In the genomic region with DNA sequence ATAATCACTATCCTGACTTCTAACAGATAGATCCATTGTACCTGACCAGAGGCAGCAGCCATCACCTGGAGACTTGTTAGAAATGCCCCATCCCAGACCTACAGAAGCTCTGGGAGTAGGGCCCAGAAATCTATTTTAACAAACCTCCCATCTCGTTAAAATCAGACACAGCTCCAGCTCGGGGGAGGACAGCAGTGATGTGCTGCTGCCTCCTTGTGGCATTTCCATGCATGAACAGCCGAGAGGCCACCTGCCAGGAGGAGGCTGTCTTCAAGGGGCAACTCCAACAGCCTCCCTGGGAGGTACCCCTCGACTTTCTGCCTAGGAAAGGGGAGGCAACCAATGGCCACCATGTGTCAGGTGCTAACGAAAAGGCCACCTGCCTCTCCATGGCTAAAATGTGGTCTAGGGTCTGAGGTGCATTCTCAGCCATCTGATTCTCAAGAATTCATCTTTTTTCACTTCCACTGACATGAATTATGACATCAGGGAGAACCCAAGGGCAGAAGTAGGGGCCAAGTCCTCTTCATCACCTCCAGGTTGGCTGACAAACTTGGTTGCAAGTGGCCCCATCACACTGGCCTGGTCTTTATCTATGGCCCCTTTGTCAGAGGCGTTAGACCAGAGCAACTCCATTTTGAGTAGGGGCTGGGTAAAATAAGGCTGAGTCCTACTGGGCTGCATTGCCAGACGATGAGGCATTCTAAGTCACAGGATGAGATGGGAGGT, we compare ENCODE assay signal across 9 cellular contexts. TPM values are rescaled to one million over a fixed set of nuclear protein-coding genes. Genes with fewer than 3 reads are reported as not detected.
A peak's percentile ranks its signal among the peaks of the same experiment; 100 is the strongest.
DNase-seq lines count a peak whose midpoint lies in the region; ATAC-seq and TF ChIP-seq lines count a peak whose summit lies in the region.
"Had no signal": no experiment of that assay in that cellular context is flagged by ENCODE, and none has a peak within 500 bp of the region (broad histone marks: within the 10 kb centered on the region; RNA-seq: fewer than 3 reads in every experiment).

No MANE protein-coding gene starts in this region.

- peaks cover 77% of the 10 kb centered on the region for H3K4me1 Mint-ChIP-seq in Calu3 (ENCODE audit: low read depth, unreplicated experiment)

- TF ChIP-seq CTCF in Calu3 (IDR thresholded peaks at IDR 0.05; ENCODE audit: unreplicated experiment) (peak; percentile 96), RWPE2 (IDR thresholded peaks at IDR 0.05; ENCODE audit: poor library complexity, severe bottlenecking) (peak; percentile 100)

- no peaks in the 10 kb centered on the region for H3K27me3 ChIP-seq in RWPE2 (ENCODE audit: insufficient read depth, poor library complexity, severe bottlenecking)

- no peaks in the 10 kb centered on the region for H3K9me3 ChIP-seq in RWPE2 (ENCODE audit: severe bottlenecking)

- no peaks in the 10 kb centered on the region for H3K27me3 Mint-ChIP-seq in Calu3 (ENCODE audit: unreplicated experiment)

- ATAC-seq in RWPE2 (ENCODE audit: low read depth) (peak; percentile 20), HG02981 (IDR thresholded peaks at IDR 0.05; ENCODE audit: unreplicated experiment) (no peak), HG03521 (IDR thresholded peaks at IDR 0.05; ENCODE audit: unreplicated experiment) (no peak)
- peak; percentile 30 to 58 for ATAC-seq in activated naive CD4-positive, alpha-beta T cell treated with anti-CD3 and anti-CD28 coated beads, Interleukin-2, amount 50 U/mL, for 72 hours

- no peak overlapping the region for H3K27ac ChIP-seq in RWPE2 (ENCODE audit: poor library complexity, severe bottlenecking)

- intact Hi-C loops in Calu3 (cut with micrococcal nuclease; ENCODE audit: unreplicated experiment) = loop anchor here (1.0 to 10.0 kb wide), 2 partner anchors 48 to 519 kb away; a partner anchor contains a TSS
- intact Hi-C loops in head of caudate nucleus (cut with DNase I) = loop anchor here (2.0 to 10.0 kb wide), 2 partner anchors 49 to 119 kb away; no protein-coding TSS in a partner anchor
- intact Hi-C loops in posterior vena cava (cut with DNase I) = loop anchor here (2.0 kb wide), 1 partner anchor 49 kb away; no protein-coding TSS in a partner anchor

- no peaks in the 10 kb centered on the region for H3K9me3 Mint-ChIP-seq in Calu3 (ENCODE audit: low read depth, unreplicated experiment)
- H3K9me3 Mint-ChIP-seq in activated naive CD4-positive, alpha-beta T cell treated with anti-CD3 and anti-CD28 coated beads, Interleukin-2, amount 50 U/mL, for 72 hours = peaks cover 9 to 10% of the 10 kb centered on the region in 2 donors

- peaks cover 31% of the 10 kb centered on the region for H3K36me3 Mint-ChIP-seq in Calu3 (ENCODE audit: insufficient read depth, unreplicated experiment)
- H3K36me3 Mint-ChIP-seq in activated naive CD4-positive, alpha-beta T cell treated with anti-CD3 and anti-CD28 coated beads, Interleukin-2, amount 50 U/mL, for 72 hours = peaks cover 12 to 16% of the 10 kb centered on the region in 2 donors

- peak overlapping the region; percentile 77 for H3K27ac Mint-ChIP-seq in Calu3 (ENCODE audit: unreplicated experiment)
- H3K27ac Mint-ChIP-seq in activated naive CD4-positive, alpha-beta T cell treated with anti-CD3 and anti-CD28 coated beads, Interleukin-2, amount 50 U/mL, for 72 hours = peak overlapping the region; percentile 47 to 67

- CTCF ChIA-PET in Calu3 (lab: Charles Lee) = interaction anchor here (0.9 to 7.8 kb wide), 5 partner anchors 14 to 50 kb away, joined by 3 to 131 read pairs (median 4); no protein-coding TSS in a partner anchor

- DNase-seq in Calu3 (peak; percentile 89), HPDE6-E6E7 (ENCODE audit: extremely low spot score) (peak; percentile 88), RWPE2 (ENCODE audit: low spot score) (no peak), head of caudate nucleus (peak; percentile 66 to 93 (median 84)), posterior vena cava (ENCODE audit: low spot score) (peak; percentile 89)
- peak in 1 of 2 donors; percentile 67 for DNase-seq in activated naive CD4-positive, alpha-beta T cell treated with anti-CD3 and anti-CD28 coated beads, Interleukin-2, amount 50 U/mL, for 72 hours (ENCODE audit: low spot score in 2 of 2)

- no peaks in the 10 kb centered on the region for H3K36me3 ChIP-seq in RWPE2 (ENCODE audit: low read depth)

- H3K4me3 Mint-ChIP-seq in Calu3 (ENCODE audit: low read depth, unreplicated experiment) = no peak overlapping the region

- H3K4me1 ChIP-seq in RWPE2 (ENCODE audit: insufficient read depth, poor library complexity, severe bottlenecking) = peaks cover 35% of the 10 kb centered on the region

- BruUV-seq in Calu3 (replicated peaks; lab: Mats Ljungman, UMichigan) = no TSS peak

- no peak overlapping the region for H3K4me3 ChIP-seq in RWPE2 (ENCODE audit: severe bottlenecking)

RNA-seq across cellular contexts. Expression of a gene that starts 12.2 kb away (rescaled TPM):
- 1.5 and 4.8 TPM in 2 replicates for total RNA-seq in Calu3 (2022)
- total RNA-seq in activated naive CD4-positive, alpha-beta T cell treated with anti-CD3 and anti-CD28 coated beads, Interleukin-2, amount 50 U/mL, for 72 hours = under 1 TPM; 0.09 to 0.37 TPM
- 1 to 10 TPM; 4.1 to 4.5 TPM for total RNA-seq in posterior vena cava
- total RNA-seq: T-helper 2 cell treated with Interferon-gamma antibody and Interleukin-4, amounts not matched to agents 100 ng/mL and 5 ng/mL, for 36 hours had no signal

RNA-seq across cellular contexts. Expression of a gene that starts 18.3 kb away (rescaled TPM):
- total RNA-seq in Calu3 (2022) (0.94 and 1.9 TPM in 2 replicates), posterior vena cava (100 to 1,000 TPM; 210 to 342 TPM)
- not detected for total RNA-seq in activated naive CD4-positive, alpha-beta T cell treated with anti-CD3 and anti-CD28 coated beads, Interleukin-2, amount 50 U/mL, for 72 hours
- total RNA-seq: T-helper 2 cell treated with Interferon-gamma antibody and Interleukin-4, amounts not matched to agents 100 ng/mL and 5 ng/mL, for 36 hours had no signal

Comparison
In these comparisons a context has a peak if more than half of its experiments do, and no peak if none do; other contexts are left out.
1. ATAC-seq: peak in RWPE2 (single experiment) and activated naive CD4-positive, alpha-beta T cell treated with anti-CD3 and anti-CD28 coated beads, Interleukin-2, amount 50 U/mL, for 72 hours (2 of 2); none in HG02981 (single experiment) and HG03521 (single experiment).
2. RNA of a gene that starts 18.3 kb away (total RNA-seq): 210 to 342 TPM in posterior vena cava; 0.94 to 1.9 TPM in Calu3 and not detected in activated naive CD4-positive, alpha-beta T cell treated with anti-CD3 and anti-CD28 coated beads, Interleukin-2, amount 50 U/mL, for 72 hours; every median in the first group is over 10 times any median in the second.